In the genomic region with DNA sequence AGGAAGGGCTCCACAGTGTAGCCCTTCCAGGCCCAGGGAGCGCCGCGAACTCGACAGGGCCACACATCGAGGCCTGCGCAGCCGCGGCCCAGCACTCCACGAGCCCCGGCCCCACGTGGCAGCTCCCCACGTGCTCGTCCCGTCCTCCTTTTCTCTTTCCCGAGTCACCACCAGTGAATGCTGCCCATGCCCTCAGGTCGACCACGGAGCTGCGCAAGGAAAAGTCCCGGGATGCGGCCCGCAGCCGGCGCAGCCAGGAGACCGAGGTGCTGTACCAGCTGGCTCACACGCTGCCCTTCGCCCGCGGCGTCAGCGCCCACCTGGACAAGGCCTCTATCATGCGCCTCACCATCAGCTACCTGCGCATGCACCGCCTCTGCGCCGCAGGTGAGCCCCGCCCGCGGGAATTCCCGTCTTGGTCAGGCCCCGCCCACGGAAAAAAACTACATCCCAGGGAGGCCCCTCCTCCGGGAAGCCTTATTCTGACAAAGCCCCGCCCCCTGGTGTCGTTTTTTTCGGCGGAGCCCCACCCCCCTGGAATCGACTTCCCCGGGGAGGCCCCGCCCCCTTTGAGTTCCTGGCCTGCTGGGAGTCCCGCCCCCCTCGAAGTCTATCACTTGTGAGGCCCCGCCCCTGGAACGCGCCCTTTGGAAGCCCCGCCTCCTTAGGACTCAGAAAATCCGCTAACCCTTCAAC, we compare ENCODE assay signal across 9 cellular contexts. TPM values are rescaled to one million over a fixed set of nuclear protein-coding genes. Genes with fewer than 3 reads are reported as not detected.
A peak's percentile ranks its signal among the peaks of the same experiment; 100 is the strongest.
DNase-seq lines count a peak whose midpoint lies in the region; ATAC-seq and TF ChIP-seq lines count a peak whose summit lies in the region.
"Had no signal": no experiment of that assay in that cellular context is flagged by ENCODE, and none has a peak within 500 bp of the region (broad histone marks: within the 10 kb centered on the region; RNA-seq: fewer than 3 reads in every experiment).

No MANE protein-coding gene starts in this region.

- H3K27me3 ChIP-seq in gastrocnemius medialis = peaks cover 0 to 4% (median 3%) of the 10 kb centered on the region in 3 donors

- no peak for TF ChIP-seq POLR2A in gastrocnemius medialis (IDR thresholded peaks at IDR 0.05)

- H3K27ac Mint-ChIP-seq in brain = peak overlapping the region in 4 of 5 experiments; percentile 51 to 90 (median 68)
- no peak overlapping the region for H3K27ac Mint-ChIP-seq in effector memory CD8-positive, alpha-beta T cell

- peaks cover 55% of the 10 kb centered on the region for H3K36me3 Mint-ChIP-seq in brain
- no peaks in the 10 kb centered on the region for H3K36me3 Mint-ChIP-seq in effector memory CD8-positive, alpha-beta T cell (ENCODE audit: insufficient read depth)

- DNase-seq in LHCN-M2 (ENCODE audit: low read depth) = peak; percentile 9
- DNase-seq in gastrocnemius medialis = no peak
- no peak for DNase-seq in effector memory CD8-positive, alpha-beta T cell
- no peak for DNase-seq in HuH-7 (ENCODE audit: low spot score)

- peaks cover 38% of the 10 kb centered on the region for H3K4me1 Mint-ChIP-seq in brain
- peaks cover 0 to 3% of the 10 kb centered on the region in 2 donors for H3K4me1 Mint-ChIP-seq in effector memory CD8-positive, alpha-beta T cell (ENCODE audit: low read depth in 2 of 2)
- H3K4me1 Mint-ChIP-seq: central memory CD8-positive, alpha-beta T cell had no signal

- H3K27me3 Mint-ChIP-seq in brain = no peaks in the 10 kb centered on the region
- peaks cover 2 to 5% of the 10 kb centered on the region in 2 donors for H3K27me3 Mint-ChIP-seq in effector memory CD8-positive, alpha-beta T cell

- peak overlapping the region in 1 of 5 experiments; percentile 59 for H3K4me3 Mint-ChIP-seq in brain
- peak overlapping the region in 1 of 2 donors; percentile 22 for H3K4me3 Mint-ChIP-seq in effector memory CD8-positive, alpha-beta T cell
- H3K4me3 Mint-ChIP-seq: central memory CD8-positive, alpha-beta T cell had no signal

- no peak for ATAC-seq in gastrocnemius medialis
- ATAC-seq in effector memory CD8-positive, alpha-beta T cell (replicated peaks) = no peak
- no peak for ATAC-seq in GM21390 (IDR thresholded peaks at IDR 0.05; ENCODE audit: unreplicated experiment)
- ATAC-seq in GM18868 (IDR thresholded peaks at IDR 0.05; ENCODE audit: unreplicated experiment) = no peak

- H3K4me3 ChIP-seq in iPS-18c (ENCODE audit: insufficient read depth, low read depth, low read length) = peak overlapping the region; percentile 52
- no peak overlapping the region for H3K4me3 ChIP-seq in gastrocnemius medialis

- H3K9me3 ChIP-seq in iPS-18c (ENCODE audit: control insufficient read depth, insufficient read depth, low read length) = peaks cover 2% of the 10 kb centered on the region
- H3K9me3 ChIP-seq in gastrocnemius medialis = no peaks in the 10 kb centered on the region

- H3K4me1 ChIP-seq in gastrocnemius medialis = peaks cover 2 to 11% of the 10 kb centered on the region in 2 donors

- no peaks in the 10 kb centered on the region for H3K36me3 ChIP-seq in gastrocnemius medialis

- intact Hi-C loops in gastrocnemius medialis (cut with DNase I; ENCODE audit: low total_unique reads) = no loop called here

- H3K9me3 Mint-ChIP-seq in brain = peaks cover 0 to 17% (median 11%) of the 10 kb centered on the region in 5 experiments
- no peaks in the 10 kb centered on the region for H3K9me3 Mint-ChIP-seq in effector memory CD8-positive, alpha-beta T cell

- H3K27ac ChIP-seq in gastrocnemius medialis = peak overlapping the region; percentile 77 to 89 (median 84)

- in situ Hi-C loops in gastrocnemius medialis (cut with MboI; ENCODE audit: low sequenced_read_pairs in 4 of 4) = no loop called here

- TF ChIP-seq CTCF in brain (conservative IDR thresholded peaks at IDR 0.05) (no peak), gastrocnemius medialis (IDR thresholded peaks at IDR 0.05 in 4 of 5, conservative IDR thresholded peaks at IDR 0.05 in 1 of 5) (no peak)

RNA-seq across cellular contexts. Expression of a gene that starts 7.0 kb away (rescaled TPM):
- total RNA-seq in LHCN-M2 (2014; rRNA removed) = not detected in 2 replicates
- 0.05 TPM for polyA plus RNA-seq in LHCN-M2 (2012)
- 3.4 TPM for polyA plus RNA-seq in brain (ENCODE audit: insufficient read depth, low read depth, low replicate concordance)
- 10 to 100 TPM in 3 of 4 donors, 1 to 10 TPM in 1; 5.9 to 29.2 (median 13.9) TPM for total RNA-seq in gastrocnemius medialis

RNA-seq across cellular contexts. Expression of a gene that starts 43.0 kb away (rescaled TPM):
- total RNA-seq in LHCN-M2 (2014; rRNA removed) = 89.7 and 97.8 TPM in 2 replicates
- polyA plus RNA-seq in LHCN-M2 (2012) = 64.1 TPM
- polyA plus RNA-seq in brain (ENCODE audit: insufficient read depth, low read depth, low replicate concordance) = 96.7 TPM
- total RNA-seq in gastrocnemius medialis = 10 to 100 TPM; 47.4 to 74.9 (median 62.8) TPM

Comparison
In these comparisons a context has a peak if more than half of its experiments do, and no peak if none do; other contexts are left out.
1. H3K27ac Mint-ChIP-seq: peak in brain (4 of 5); none in effector memory CD8-positive, alpha-beta T cell (0 of 2).